1 cellular context compared by ENCODE assay signal in genomic region chr4:103074039-103074438, GRCh38.
TF ChIP-seq lines count a peak whose summit lies in the region.

No MANE protein-coding gene starts in this region.

TF ChIP-seq in endothelial cell of umbilical vein, 7 proteins besides CTCF, POLR2A, EP300 and RAD21:
- no peak for TF ChIP-seq EZH2 (IDR thresholded peaks at IDR 0.05; ENCODE audit: borderline replicate concordance, low read depth, low read length, severe bottlenecking)
- no peak for TF ChIP-seq MAX (IDR thresholded peaks at IDR 0.05; ENCODE audit: insufficient read depth, insufficient read length)
- TF ChIP-seq FOS (IDR thresholded peaks at IDR 0.05; ENCODE audit: borderline replicate concordance, insufficient read depth, low read length), result no peak
- TF ChIP-seq MYC (IDR thresholded peaks at IDR 0.05; ENCODE audit: low read depth, low read length), result no peak
- TF ChIP-seq JUN (IDR thresholded peaks at IDR 0.05; ENCODE audit: borderline replicate concordance, insufficient read depth, insufficient read length, low read depth), result no peak
- no peak for TF ChIP-seq GATA2 (IDR thresholded peaks at IDR 0.05; ENCODE audit: insufficient read depth, insufficient read length, low read depth, low read length)
- no peak for TF ChIP-seq POLR2AphosphoS5 (IDR thresholded peaks at IDR 0.05; ENCODE audit: insufficient read depth, low read depth, low read length)
